In the genomic region with DNA sequence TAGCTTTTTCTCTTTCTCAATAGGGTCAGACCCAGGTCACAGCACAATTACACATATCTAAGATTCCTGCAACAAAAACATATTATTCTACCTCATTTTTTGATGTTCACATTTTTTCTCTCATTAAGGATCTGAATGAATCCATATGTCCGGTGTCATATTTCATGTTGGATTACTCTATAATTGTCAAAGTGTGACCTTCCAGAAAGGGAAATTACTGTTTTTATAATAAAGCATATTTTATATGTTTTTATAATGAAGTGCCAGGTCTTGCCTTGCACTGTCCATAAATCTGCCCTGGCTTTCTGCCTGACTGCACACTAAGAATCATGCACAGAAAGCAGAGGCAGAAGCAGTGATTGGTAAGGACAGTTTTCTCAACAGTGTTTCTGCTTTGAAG, we compare ENCODE assay signal across 18 cellular contexts.
DNase-seq lines count a peak whose midpoint lies in the region; ATAC-seq and TF ChIP-seq lines count a peak whose summit lies in the region.
"Had no signal": no experiment of that assay in that cellular context is flagged by ENCODE, and none has a peak within 500 bp of the region (broad histone marks: within the 10 kb centered on the region; RNA-seq: fewer than 3 reads in every experiment).

No MANE protein-coding gene starts in this region.

- DNase-seq in MCF 10A (ENCODE audit: unreplicated experiment), result peak; percentile 24
- no peak for DNase-seq in breast epithelium (ENCODE audit: low spot score in 2 of 2)
- DNase-seq in PC-3, result peak; percentile 25
- DNase-seq in fibroblast of peridontal ligament (ENCODE audit: extremely low read depth), result peak; percentile 74
- no peak for DNase-seq in anterior cingulate cortex (lab: John Stamatoyannopoulos, UW)
- DNase-seq in effector memory CD4-positive, alpha-beta T cell, result no peak
- no peak for DNase-seq in left lung
- DNase-seq: activated CD4-positive, alpha-beta T cell treated with anti-CD3 and anti-CD28 coated beads, Interleukin-2, amount 10 ng/mL, durations not matched to agents 24 days and 14 days; activated T-cell treated with anti-CD3 and anti-CD28 coated beads, Interleukin-2, amount 50 U/mL, for 24 hours; dermis blood vessel endothelial cell; DMS79; foreskin melanocyte; immature natural killer cell; MM.1S; mucosa of descending colon had no signal

- H3K9me3 ChIP-seq in breast epithelium, result no peaks in the 10 kb centered on the region
- H3K9me3 ChIP-seq in PC-3 (ENCODE audit: low read length), result no peaks in the 10 kb centered on the region
- H3K9me3 ChIP-seq in effector memory CD4-positive, alpha-beta T cell (ENCODE audit: control insufficient read depth, low read length), result no peaks in the 10 kb centered on the region
- no peaks in the 10 kb centered on the region for H3K9me3 ChIP-seq in left lung
- H3K9me3 ChIP-seq: mucosa of descending colon had no signal

- no peaks in the 10 kb centered on the region for H3K27me3 Mint-ChIP-seq in MCF 10A (ENCODE audit: insufficient read depth, unreplicated experiment)
- H3K27me3 Mint-ChIP-seq: activated CD4-positive, alpha-beta T cell treated with anti-CD3 and anti-CD28 coated beads, Interleukin-2, amount 10 ng/mL, durations not matched to agents 24 days and 14 days; activated T-cell treated with anti-CD3 and anti-CD28 coated beads, Interleukin-2, amount 50 U/mL, for 24 hours had no signal

- H3K9ac ChIP-seq in PC-3 (ENCODE audit: low read length), result no peak overlapping the region

- no peak overlapping the region for H2AFZ ChIP-seq in PC-3 (ENCODE audit: low read length)

- H3K27ac Mint-ChIP-seq in MCF 10A (ENCODE audit: low read depth, unreplicated experiment), result no peak overlapping the region
- H3K27ac Mint-ChIP-seq: activated CD4-positive, alpha-beta T cell treated with anti-CD3 and anti-CD28 coated beads, Interleukin-2, amount 10 ng/mL, durations not matched to agents 24 days and 14 days; activated T-cell treated with anti-CD3 and anti-CD28 coated beads, Interleukin-2, amount 50 U/mL, for 24 hours; immature natural killer cell had no signal

- CTCF ChIA-PET in MCF 10A (lab: Yijun Ruan, JAX), result no interaction called here
- CTCF ChIA-PET in PC-3 (lab: Charles Lee), result no interaction called here

- peaks cover 16% of the 10 kb centered on the region for H3K4me1 Mint-ChIP-seq in MCF 10A (ENCODE audit: insufficient read depth, unreplicated experiment)
- H3K4me1 Mint-ChIP-seq: activated CD4-positive, alpha-beta T cell treated with anti-CD3 and anti-CD28 coated beads, Interleukin-2, amount 10 ng/mL, durations not matched to agents 24 days and 14 days; immature natural killer cell had no signal

- H3K4me1 ChIP-seq in breast epithelium, result no peaks in the 10 kb centered on the region
- H3K4me1 ChIP-seq in PC-3 (ENCODE audit: insufficient read depth, low read length), result peaks cover 31% of the 10 kb centered on the region
- H3K4me1 ChIP-seq in effector memory CD4-positive, alpha-beta T cell (ENCODE audit: control insufficient read depth, insufficient read depth, low read length, poor library complexity, severe bottlenecking), result no peaks in the 10 kb centered on the region
- peaks cover 0 to 5% of the 10 kb centered on the region in 2 donors for H3K4me1 ChIP-seq in left lung

- intact Hi-C loops in MCF 10A (cut with micrococcal nuclease), result no loop called here
- intact Hi-C loops in breast epithelium (cut with DNase I; ENCODE audit: low total_unique reads), result no loop called here
- intact Hi-C loops in PC-3 (cut with micrococcal nuclease), result no loop called here
- intact Hi-C loops in left lung (cut with DNase I), result no loop called here

- no peak overlapping the region for H3K4me3 Mint-ChIP-seq in MCF 10A (ENCODE audit: unreplicated experiment)
- H3K4me3 Mint-ChIP-seq: activated CD4-positive, alpha-beta T cell treated with anti-CD3 and anti-CD28 coated beads, Interleukin-2, amount 10 ng/mL, durations not matched to agents 24 days and 14 days; activated T-cell treated with anti-CD3 and anti-CD28 coated beads, Interleukin-2, amount 50 U/mL, for 24 hours; immature natural killer cell had no signal

- no peak overlapping the region; the same call in 1 of the 2 replicates for H3K4me2 ChIP-seq in PC-3 (ENCODE audit: low read length)

- no peaks in the 10 kb centered on the region for H3K9me3 Mint-ChIP-seq in MCF 10A (ENCODE audit: unreplicated experiment)
- H3K9me3 Mint-ChIP-seq: activated CD4-positive, alpha-beta T cell treated with anti-CD3 and anti-CD28 coated beads, Interleukin-2, amount 10 ng/mL, durations not matched to agents 24 days and 14 days; activated T-cell treated with anti-CD3 and anti-CD28 coated beads, Interleukin-2, amount 50 U/mL, for 24 hours had no signal

- BruUV-seq in MCF 10A (replicated peaks; lab: Mats Ljungman, UMichigan) (no TSS peak), PC-3 (replicated peaks; lab: Mats Ljungman, UMichigan) (no TSS peak)

- H3K36me3 ChIP-seq in breast epithelium (no peaks in the 10 kb centered on the region), PC-3 (ENCODE audit: low read depth, low read length) (no peaks in the 10 kb centered on the region), left lung (no peaks in the 10 kb centered on the region)
- H3K36me3 ChIP-seq in effector memory CD4-positive, alpha-beta T cell (ENCODE audit: control insufficient read depth, insufficient read depth, low read length), result no peaks in the 10 kb centered on the region

- no peak for TF ChIP-seq POLR2A in breast epithelium (IDR thresholded peaks at IDR 0.05)

- H3K27me3 ChIP-seq in breast epithelium (no peaks in the 10 kb centered on the region), PC-3 (ENCODE audit: low read length) (no peaks in the 10 kb centered on the region), left lung (no peaks in the 10 kb centered on the region)
- no peaks in the 10 kb centered on the region for H3K27me3 ChIP-seq in effector memory CD4-positive, alpha-beta T cell (replicated peaks; ENCODE audit: control insufficient read depth, insufficient read depth, low read length, poor library complexity, severe bottlenecking)

- POLR2A ChIA-PET in MCF 10A (lab: Yijun Ruan, JAX), result no interaction called here
- POLR2A ChIA-PET in PC-3 (lab: Charles Lee; ENCODE audit: unreplicated experiment), result no interaction called here

- H3K9me2 ChIP-seq in PC-3 (replicated peaks; ENCODE audit: low read length), result no peaks in the 10 kb centered on the region

- no peaks in the 10 kb centered on the region for H3F3A ChIP-seq in PC-3 (ENCODE audit: low read length, unreplicated experiment)

- no peaks in the 10 kb centered on the region for H3K79me2 ChIP-seq in PC-3 (ENCODE audit: low read length)

- H3K27ac ChIP-seq in breast epithelium (no peak overlapping the region), PC-3 (ENCODE audit: low read length) (no peak overlapping the region), left lung (no peak overlapping the region)
- no peak overlapping the region for H3K27ac ChIP-seq in effector memory CD4-positive, alpha-beta T cell (ENCODE audit: insufficient read depth, low read length, poor library complexity, severe bottlenecking)
- H3K27ac ChIP-seq: HL-60, RWPE1 had no signal

- no peaks in the 10 kb centered on the region for H4K20me1 ChIP-seq in PC-3 (ENCODE audit: low read length)

- no peak; the same call in 1 of the 2 replicates for ATAC-seq in PC-3
- ATAC-seq in left lung, result no peak
- no peak for ATAC-seq in GM18873 (IDR thresholded peaks at IDR 0.05; ENCODE audit: low FRiP score, unreplicated experiment)
- ATAC-seq: mucosa of descending colon had no signal

- TF ChIP-seq CTCF in MCF 10A (IDR thresholded peaks at IDR 0.05; ENCODE audit: unreplicated experiment), result no peak
- TF ChIP-seq CTCF in breast epithelium (IDR thresholded peaks at IDR 0.05), result no peak
- TF ChIP-seq CTCF in PC-3 (conservative IDR thresholded peaks at IDR 0.05; ENCODE audit: low read depth, low read length), result no peak
- TF ChIP-seq CTCF in left lung (IDR thresholded peaks at IDR 0.05), result no peak

- no peaks in the 10 kb centered on the region for H3K36me3 Mint-ChIP-seq in MCF 10A (ENCODE audit: insufficient read depth, unreplicated experiment)
- H3K36me3 Mint-ChIP-seq: immature natural killer cell had no signal

- no peak overlapping the region for H3K4me3 ChIP-seq in breast epithelium
- no peak overlapping the region for H3K4me3 ChIP-seq in PC-3 (ENCODE audit: low read length)
- H3K4me3 ChIP-seq in effector memory CD4-positive, alpha-beta T cell (ENCODE audit: insufficient read depth, low read depth, low read length, poor library complexity, severe bottlenecking), result no peak overlapping the region
- no peak overlapping the region for H3K4me3 ChIP-seq in left lung
- H3K4me3 ChIP-seq: mucosa of descending colon had no signal

Comparison
In these comparisons a context has a peak if more than half of its experiments do, and no peak if none do; other contexts are left out.
1. DNase-seq: peak in MCF 10A (single experiment), PC-3 (single experiment) and fibroblast of peridontal ligament (single experiment); none in breast epithelium (0 of 2), anterior cingulate cortex (0 of 58), effector memory CD4-positive, alpha-beta T cell (0 of 3) and left lung (0 of 2).